Comparison of ENCODE assay signal across 17 cellular contexts in genomic region chr1:160243767-160244166, GRCh38. TPM values are rescaled to one million over a fixed set of nuclear protein-coding genes. Genes with fewer than 3 reads are reported as not detected.
DNase-seq lines count a peak whose midpoint lies in the region; ATAC-seq and TF ChIP-seq lines count a peak whose summit lies in the region.
"Had no signal": no experiment of that assay in that cellular context is flagged by ENCODE, and none has a peak within 500 bp of the region (broad histone marks: within the 10 kb centered on the region; RNA-seq: fewer than 3 reads in every experiment).

No MANE protein-coding gene starts in this region.

- H3K9me3 Mint-ChIP-seq in activated T-cell treated with anti-CD3 and anti-CD28 coated beads, Interleukin-2, amount 50 U/mL, for 24 hours, result no peaks in the 10 kb centered on the region
- no peaks in the 10 kb centered on the region for H3K9me3 Mint-ChIP-seq in glutamatergic neuron (ENCODE audit: unreplicated experiment)
- no peaks in the 10 kb centered on the region for H3K9me3 Mint-ChIP-seq in stimulated activated memory B cell treated with anti-CD40 and anti-IgM and Interleukin-4, amounts not matched to agents 10 μg/mL and 1 μg/mL and 100 μg/mL, for 72 hours
- H3K9me3 Mint-ChIP-seq: HFFc6 had no signal

- H3K27me3 Mint-ChIP-seq in activated T-cell treated with anti-CD3 and anti-CD28 coated beads, Interleukin-2, amount 50 U/mL, for 24 hours, result no peaks in the 10 kb centered on the region
- H3K27me3 Mint-ChIP-seq in glutamatergic neuron (ENCODE audit: unreplicated experiment), result peaks cover 2% of the 10 kb centered on the region
- H3K27me3 Mint-ChIP-seq in stimulated activated memory B cell treated with anti-CD40 and anti-IgM and Interleukin-4, amounts not matched to agents 10 μg/mL and 1 μg/mL and 100 μg/mL, for 72 hours, result no peaks in the 10 kb centered on the region

- ATAC-seq in stimulated activated memory B cell treated with anti-CD40 and anti-IgM and Interleukin-4, amounts not matched to agents 10 μg/mL and 1 μg/mL and 100 μg/mL, for 72 hours, result no peak
- no peak for ATAC-seq in HG02763 (IDR thresholded peaks at IDR 0.05; ENCODE audit: unreplicated experiment)
- ATAC-seq: A549 had no signal

- no peak for DNase-seq in activated T-cell treated with anti-CD3 and anti-CD28 coated beads, Interleukin-2, amount 50 U/mL, for 24 hours
- no peak for DNase-seq in activated T-cell treated with anti-CD3 and anti-CD28 coated beads, Interleukin-2, amount 50 U/mL, for 48 hours
- DNase-seq in NCI-H69 (lab: John Stamatoyannopoulos, UW) (peak; percentile 85), glutamatergic neuron (no peak), D341Med (ENCODE audit: low spot score) (no peak), GM03348 (ENCODE audit: low spot score) (no peak)
- DNase-seq: Caco-2, DMS79 treated with DMSO at 0.1 percent for 48 hours, GDM1, HFFc6, KG1, NCI-H2107 had no signal

- peaks cover 65% of the 10 kb centered on the region for H3K36me3 Mint-ChIP-seq in activated T-cell treated with anti-CD3 and anti-CD28 coated beads, Interleukin-2, amount 50 U/mL, for 24 hours (ENCODE audit: low read depth)
- H3K36me3 Mint-ChIP-seq in glutamatergic neuron (ENCODE audit: unreplicated experiment), result no peaks in the 10 kb centered on the region
- H3K36me3 Mint-ChIP-seq in stimulated activated memory B cell treated with anti-CD40 and anti-IgM and Interleukin-4, amounts not matched to agents 10 μg/mL and 1 μg/mL and 100 μg/mL, for 72 hours, result peaks cover 35% of the 10 kb centered on the region

- H3K27ac Mint-ChIP-seq in activated T-cell treated with anti-CD3 and anti-CD28 coated beads, Interleukin-2, amount 50 U/mL, for 24 hours, result peak overlapping the region; percentile 35
- peak overlapping the region; percentile 81 for H3K27ac Mint-ChIP-seq in glutamatergic neuron (ENCODE audit: unreplicated experiment)
- peak overlapping the region; percentile 10 for H3K27ac Mint-ChIP-seq in stimulated activated memory B cell treated with anti-CD40 and anti-IgM and Interleukin-4, amounts not matched to agents 10 μg/mL and 1 μg/mL and 100 μg/mL, for 72 hours
- H3K27ac Mint-ChIP-seq: HFFc6 had no signal

- TF ChIP-seq CTCF in glutamatergic neuron (IDR thresholded peaks at IDR 0.05; ENCODE audit: partially characterized antibody, unreplicated experiment), result no peak

- H3K4me3 Mint-ChIP-seq in activated T-cell treated with anti-CD3 and anti-CD28 coated beads, Interleukin-2, amount 50 U/mL, for 24 hours, result no peak overlapping the region
- peak overlapping the region; percentile 31 for H3K4me3 Mint-ChIP-seq in glutamatergic neuron (ENCODE audit: unreplicated experiment)
- no peak overlapping the region for H3K4me3 Mint-ChIP-seq in stimulated activated memory B cell treated with anti-CD40 and anti-IgM and Interleukin-4, amounts not matched to agents 10 μg/mL and 1 μg/mL and 100 μg/mL, for 72 hours
- H3K4me3 Mint-ChIP-seq: HFFc6 had no signal

- H3K4me1 Mint-ChIP-seq in activated T-cell treated with anti-CD3 and anti-CD28 coated beads, Interleukin-2, amount 50 U/mL, for 24 hours (ENCODE audit: low read depth), result peaks cover 9% of the 10 kb centered on the region
- H3K4me1 Mint-ChIP-seq in glutamatergic neuron (ENCODE audit: low read depth, unreplicated experiment), result peaks cover 26% of the 10 kb centered on the region
- H3K4me1 Mint-ChIP-seq in stimulated activated memory B cell treated with anti-CD40 and anti-IgM and Interleukin-4, amounts not matched to agents 10 μg/mL and 1 μg/mL and 100 μg/mL, for 72 hours, result peaks cover 21% of the 10 kb centered on the region

RNA-seq across cellular contexts. Expression of gene DCAF8, which starts 18.6 kb away (rescaled TPM):
- 146 TPM for total RNA-seq in glutamatergic neuron (ENCODE audit: unreplicated experiment)

RNA-seq across cellular contexts. Expression of gene PEA15, which starts 38.6 kb away (rescaled TPM):
- 44.6 TPM for total RNA-seq in glutamatergic neuron (ENCODE audit: unreplicated experiment)

RNA-seq across cellular contexts. Expression of gene PEX19, which starts 41.2 kb away (rescaled TPM):
- total RNA-seq in glutamatergic neuron (ENCODE audit: unreplicated experiment), result 48.8 TPM

RNA-seq across cellular contexts. Expression of gene CASQ1, which starts 53.4 kb away (rescaled TPM):
- not detected for total RNA-seq in glutamatergic neuron (ENCODE audit: unreplicated experiment)
- total RNA-seq: Caco-2, M059J, RPMI7951 had no signal

Comparison
In these comparisons a context has a peak if more than half of its experiments do, and no peak if none do; other contexts are left out.
1. H3K27ac Mint-ChIP-seq: peak in every context shown above with its lines; median percentile 81 in glutamatergic neuron; 35 in activated T-cell treated with anti-CD3 and anti-CD28 coated beads, Interleukin-2, amount 50 U/mL, for 24 hours; 10 in stimulated activated memory B cell treated with anti-CD40 and anti-IgM and Interleukin-4, amounts not matched to agents 10 μg/mL and 1 μg/mL and 100 μg/mL, for 72 hours.